9 cellular contexts compared by ENCODE assay signal in the genomic region with DNA sequence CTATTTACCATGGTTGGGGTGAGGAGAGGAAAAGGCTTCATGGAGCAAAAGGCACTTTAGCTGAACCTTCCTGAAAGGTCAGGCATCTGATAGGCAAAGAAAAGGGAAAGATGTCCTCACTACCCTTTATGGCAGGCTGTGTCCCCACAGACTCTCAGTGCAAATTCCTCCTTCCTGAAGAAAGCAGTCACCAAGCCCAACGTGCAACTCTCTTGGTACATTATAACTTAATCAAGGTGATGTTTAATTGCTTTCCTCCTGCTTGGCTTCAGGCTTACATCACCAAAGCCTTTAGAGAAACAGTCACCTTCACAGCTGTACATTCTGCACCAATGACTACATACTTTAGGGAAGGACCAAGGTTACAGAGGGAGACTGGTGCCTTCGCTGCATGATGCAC. TPM values are rescaled to one million over a fixed set of nuclear protein-coding genes. Genes with fewer than 3 reads are reported as not detected.
"Had no signal": no experiment of that assay in that cellular context is flagged by ENCODE, and none has a peak within 500 bp of the region (broad histone marks: within the 10 kb centered on the region; RNA-seq: fewer than 3 reads in every experiment).

No MANE protein-coding gene starts in this region.

- H3K27ac ChIP-seq: GM23248 had no signal

- H3K9me3 ChIP-seq: HAP-1 had no signal

- H3K4me1 ChIP-seq: HAP-1 had no signal

- H3K4me3 Mint-ChIP-seq: HFFc6 had no signal

- ATAC-seq: HCT116, K562 had no signal

- H3K9me3 Mint-ChIP-seq: HFFc6 had no signal

- H3K27ac Mint-ChIP-seq: HFFc6 had no signal

- H3K4me3 ChIP-seq: GM23248, HAP-1, K562 had no signal

- DNase-seq: GM23248, GOT3, H7, HFFc6, IMR-90 had no signal

RNA-seq across cellular contexts. Expression of a gene that starts 2.1 kb away (rescaled TPM):
- total RNA-seq: GM23248, H4, HFFc6, IMR-90 had no signal
- polyA plus RNA-seq: GM23248, IMR-90, K562 had no signal
